Comparison of ENCODE assay signal across 8 cellular contexts in genomic region chr1:9201421-9202239, GRCh38. TPM values are rescaled to one million over a fixed set of nuclear protein-coding genes. Genes with fewer than 3 reads are reported as not detected.
DNase-seq lines count a peak whose midpoint lies in the region; ATAC-seq and TF ChIP-seq lines count a peak whose summit lies in the region.

No MANE protein-coding gene starts in this region.

- H3K9ac ChIP-seq in colonic mucosa (ENCODE audit: low read depth in 2 of 2, low read length in 2 of 2) = peak overlapping the region; percentile 19 to 43
- H3K9ac ChIP-seq in muscle layer of colon (ENCODE audit: low read length) = no peak overlapping the region

- DNase-seq in EL = peak; percentile 80
- peak; percentile 33 for DNase-seq in MV-4-11 (lab: John Stamatoyannopoulos, UW)
- DNase-seq in colonic mucosa = no peak
- DNase-seq in NCI-H1436 (lab: John Stamatoyannopoulos, UW) = no peak
- DNase-seq in left colon = no peak

- H3K4me1 ChIP-seq in colonic mucosa (peaks cover under 1% of the 10 kb centered on the region), muscle layer of colon (ENCODE audit: insufficient read depth, low read length) (peaks cover 20% of the 10 kb centered on the region)

- H3K4me3 ChIP-seq in colonic mucosa (no peak overlapping the region), muscle layer of colon (ENCODE audit: low read depth in 1 of 2, low read length in 2 of 2) (peak overlapping the region; percentile 39 to 48)

- ATAC-seq in HG03135 (IDR thresholded peaks at IDR 0.05; ENCODE audit: unreplicated experiment) = no peak
- ATAC-seq in left colon = no peak
- no peak for ATAC-seq in HG02588 (IDR thresholded peaks at IDR 0.05; ENCODE audit: unreplicated experiment)

- H3K36me3 ChIP-seq in colonic mucosa (no peaks in the 10 kb centered on the region), muscle layer of colon (ENCODE audit: insufficient read depth, low read length) (no peaks in the 10 kb centered on the region)

- TF ChIP-seq CTCF in colonic mucosa (IDR thresholded peaks at IDR 0.05) = no peak

- no peaks in the 10 kb centered on the region for H3K9me3 ChIP-seq in colonic mucosa
- H3K9me3 ChIP-seq in muscle layer of colon (ENCODE audit: low read length) = no peaks in the 10 kb centered on the region

- no peak overlapping the region for H3K27ac ChIP-seq in colonic mucosa
- H3K27ac ChIP-seq in muscle layer of colon (ENCODE audit: low read depth, low read length) = no peak overlapping the region

- H3K27me3 ChIP-seq in colonic mucosa (peaks cover 65% of the 10 kb centered on the region), muscle layer of colon (ENCODE audit: control insufficient read depth in 1 of 2, insufficient read depth in 2 of 2, low read length in 2 of 2) (peaks cover 45 to 50% of the 10 kb centered on the region in 2 donors)

- intact Hi-C loops in colonic mucosa (cut with DNase I) (loop anchor here (10.0 kb wide), 1 partner anchor 287 kb away; no protein-coding TSS in a partner anchor), left colon (cut with DNase I, micrococcal nuclease) (no loop called here)

RNA-seq across cellular contexts. Expression of gene H6PD, which starts 32.9 kb away (rescaled TPM):
- total RNA-seq in colonic mucosa (10 to 100 TPM; 20.8 to 24.7 TPM), left colon (10 to 100 TPM; 33.4 to 34.9 TPM)

Comparison
In these comparisons a context has a peak if more than half of its experiments do, and no peak if none do; other contexts are left out.
1. DNase-seq: peak in EL (single experiment) and MV-4-11 (single experiment); none in colonic mucosa (single experiment), NCI-H1436 (single experiment) and left colon (0 of 2).